ENCODE assay signal across 4 cellular contexts in genomic region chr2:59195851-59196250, GRCh38.
"Had no signal": no experiment of that assay in that cellular context is flagged by ENCODE, and none has a peak within 500 bp of the region (broad histone marks: within the 10 kb centered on the region; RNA-seq: fewer than 3 reads in every experiment).

No MANE protein-coding gene starts in this region.

- H3K27ac Mint-ChIP-seq: GM23338 had no signal

- DNase-seq: H9, HCEC 1CT had no signal

- H2AFZ ChIP-seq: GM23338 had no signal

- H3K4me3 ChIP-seq: GM23338, K562 had no signal

- H3K4me1 Mint-ChIP-seq: GM23338, H9 had no signal

- H3K4me2 ChIP-seq: GM23338 had no signal

- ATAC-seq: GM23338, K562 had no signal

- H3K4me3 Mint-ChIP-seq: GM23338, H9 had no signal
